Comparison of ENCODE assay signal across 1 cellular context in the genomic region with DNA sequence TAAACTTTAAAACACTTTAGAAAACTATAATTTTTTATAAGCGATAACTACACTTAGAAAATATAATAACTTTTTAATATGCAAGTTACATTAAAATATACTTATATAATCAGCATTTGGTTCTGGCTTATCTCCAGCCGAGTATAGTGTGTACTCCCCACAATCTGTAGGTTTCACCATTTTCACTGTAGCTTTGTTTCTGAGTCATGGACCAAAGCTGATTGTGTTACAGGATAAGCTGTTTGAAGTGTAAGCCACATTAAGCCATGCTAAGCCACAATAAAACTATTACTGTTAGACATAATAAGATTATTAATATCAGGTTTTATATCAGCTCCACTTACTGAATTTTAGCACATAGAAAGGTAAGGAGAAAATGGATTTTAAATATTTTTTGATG.
TF ChIP-seq lines count a peak whose summit lies in the region.

No MANE protein-coding gene starts in this region.

TF ChIP-seq in SK-N-SH treated with all-trans-retinoic acid at 6 μM for 48 hours, 23 proteins besides CTCF, POLR2A, EP300 and RAD21:
- TF ChIP-seq ZC3H10 (CRISPR knock-in tag; IDR thresholded peaks at IDR 0.05): no peak
- no peak for TF ChIP-seq ZNF565 (CRISPR knock-in tag; conservative IDR thresholded peaks at IDR 0.05; ENCODE audit: low read depth)
- TF ChIP-seq ZNF70 (CRISPR knock-in tag; IDR thresholded peaks at IDR 0.05): no peak
- no peak for TF ChIP-seq GLIS3 (CRISPR knock-in tag; IDR thresholded peaks at IDR 0.05)
- TF ChIP-seq ESRRG (CRISPR knock-in tag; IDR thresholded peaks at IDR 0.05): no peak
- TF ChIP-seq, protein P1, sequence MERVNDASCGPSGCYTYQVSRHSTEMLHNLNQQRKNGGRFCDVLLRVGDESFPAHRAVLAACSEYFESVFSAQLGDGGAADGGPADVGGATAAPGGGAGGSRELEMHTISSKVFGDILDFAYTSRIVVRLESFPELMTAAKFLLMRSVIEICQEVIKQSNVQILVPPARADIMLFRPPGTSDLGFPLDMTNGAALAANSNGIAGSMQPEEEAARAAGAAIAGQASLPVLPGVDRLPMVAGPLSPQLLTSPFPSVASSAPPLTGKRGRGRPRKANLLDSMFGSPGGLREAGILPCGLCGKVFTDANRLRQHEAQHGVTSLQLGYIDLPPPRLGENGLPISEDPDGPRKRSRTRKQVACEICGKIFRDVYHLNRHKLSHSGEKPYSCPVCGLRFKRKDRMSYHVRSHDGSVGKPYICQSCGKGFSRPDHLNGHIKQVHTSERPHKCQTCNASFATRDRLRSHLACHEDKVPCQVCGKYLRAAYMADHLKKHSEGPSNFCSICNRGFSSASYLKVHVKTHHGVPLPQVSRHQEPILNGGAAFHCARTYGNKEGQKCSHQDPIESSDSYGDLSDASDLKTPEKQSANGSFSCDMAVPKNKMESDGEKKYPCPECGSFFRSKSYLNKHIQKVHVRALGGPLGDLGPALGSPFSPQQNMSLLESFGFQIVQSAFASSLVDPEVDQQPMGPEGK (CRISPR knock-in tag; IDR thresholded peaks at IDR 0.05; ENCODE audit: borderline replicate concordance): no peak
